In the genomic region with DNA sequence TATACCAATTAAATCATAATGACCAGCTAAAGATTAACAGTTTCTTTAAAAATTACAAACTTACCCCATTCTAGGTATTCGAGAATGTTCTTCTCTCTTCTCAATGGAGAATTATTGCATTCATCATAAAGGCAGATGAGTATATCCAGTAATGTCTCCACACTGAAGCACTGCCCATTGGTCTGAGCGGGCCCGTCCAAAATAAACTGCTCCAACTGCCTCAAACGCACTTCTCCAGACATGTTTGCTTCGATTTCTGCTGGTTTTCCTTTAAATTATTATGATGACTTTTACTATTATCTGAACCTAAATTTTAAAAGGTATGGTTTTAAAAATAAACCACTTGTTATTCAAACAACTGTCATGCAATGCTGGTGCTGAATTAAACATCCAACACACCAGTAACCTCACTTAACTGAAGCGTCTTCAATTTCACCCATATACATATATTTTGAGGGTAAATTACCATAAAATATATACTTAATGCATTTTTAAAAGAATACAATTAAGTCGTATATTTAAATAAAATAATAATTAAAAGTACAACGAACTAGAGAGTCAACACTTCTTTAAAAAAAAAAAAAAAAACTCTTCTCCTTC, we compare ENCODE assay signal across 8 cellular contexts. TPM values are rescaled to one million over a fixed set of nuclear protein-coding genes. Genes with fewer than 3 reads are reported as not detected.
DNase-seq lines count a peak whose midpoint lies in the region; ATAC-seq and TF ChIP-seq lines count a peak whose summit lies in the region.

No MANE protein-coding gene starts in this region.

- H3K27me3 Mint-ChIP-seq in activated CD4-positive, alpha-beta T cell treated with anti-CD3 and anti-CD28 coated beads, Interleukin-2, amount 10 ng/mL, durations not matched to agents 24 days and 14 days, result peaks cover 62% of the 10 kb centered on the region

- H3K4me3 ChIP-seq in SK-N-MC, result peak overlapping the region; percentile 79
- H3K4me3 ChIP-seq in ovary, result peak overlapping the region; percentile 85

- no peaks in the 10 kb centered on the region for H3K4me1 ChIP-seq in ovary (ENCODE audit: insufficient read depth)

- H3K4me1 Mint-ChIP-seq in activated CD4-positive, alpha-beta T cell treated with anti-CD3 and anti-CD28 coated beads, Interleukin-2, amount 10 ng/mL, durations not matched to agents 24 days and 14 days, result peaks cover 9% of the 10 kb centered on the region

- no peak overlapping the region for H3K27ac Mint-ChIP-seq in activated CD4-positive, alpha-beta T cell treated with anti-CD3 and anti-CD28 coated beads, Interleukin-2, amount 10 ng/mL, durations not matched to agents 24 days and 14 days

- H3K36me3 Mint-ChIP-seq in activated CD4-positive, alpha-beta T cell treated with anti-CD3 and anti-CD28 coated beads, Interleukin-2, amount 10 ng/mL, durations not matched to agents 24 days and 14 days (ENCODE audit: low read depth), result peaks cover 2% of the 10 kb centered on the region

- H3K36me3 ChIP-seq in SK-N-MC (ENCODE audit: insufficient read depth, low read length) (peaks cover 10% of the 10 kb centered on the region; the same call in 1 of the 2 replicates), ovary (no peaks in the 10 kb centered on the region)

- 2 to 6% (median 5%) methylated on average over 8 of the region's 8 CpGs for WGBS in ovary, 3 donors

- peak overlapping the region; percentile 91 for H3K27ac ChIP-seq in SK-N-MC
- no peak overlapping the region for H3K27ac ChIP-seq in ovary

- peak overlapping the region; percentile 90 for H3K9ac ChIP-seq in SK-N-MC (ENCODE audit: insufficient read length)

- TF ChIP-seq CTCF in ovary (IDR thresholded peaks at IDR 0.05), result no peak

- intact Hi-C loops in activated CD4-positive, alpha-beta T cell treated with anti-CD3 and anti-CD28 coated beads, Interleukin-2, amount 10 ng/mL, durations not matched to agents 24 days and 14 days (cut with micrococcal nuclease), result no loop called here
- intact Hi-C loops in ovary (cut with DNase I), result loop anchor here in 1 of 4 donors (5.0 kb wide), 1 partner anchor 405 kb away; no protein-coding TSS in a partner anchor

- H3K4me3 Mint-ChIP-seq in activated CD4-positive, alpha-beta T cell treated with anti-CD3 and anti-CD28 coated beads, Interleukin-2, amount 10 ng/mL, durations not matched to agents 24 days and 14 days, result peak overlapping the region; percentile 84

- no peak for DNase-seq in activated CD4-positive, alpha-beta T cell treated with anti-CD3 and anti-CD28 coated beads, Interleukin-2, amount 10 ng/mL, durations not matched to agents 24 days and 14 days
- no peak for DNase-seq in activated CD4-positive, alpha-beta T cell treated with anti-CD3 and anti-CD28 coated beads for 4 hours
- DNase-seq in SK-N-MC (ENCODE audit: low read depth, low spot score) (no peak), fibroblast of gingiva (ENCODE audit: low read depth) (peak; percentile 14), ovary (no peak)

- TF ChIP-seq EP300 in ovary (IDR thresholded peaks at IDR 0.05), result no peak

- H3K9me3 ChIP-seq in SK-N-MC (ENCODE audit: low read depth, low read length), result no peaks in the 10 kb centered on the region
- H3K9me3 ChIP-seq in ovary, result no peaks in the 10 kb centered on the region

- ATAC-seq in HG03196 (IDR thresholded peaks at IDR 0.05; ENCODE audit: unreplicated experiment) (no peak), GM21390 (IDR thresholded peaks at IDR 0.05; ENCODE audit: unreplicated experiment) (no peak)
- no peak for ATAC-seq in activated CD4-positive, CD25-positive, alpha-beta regulatory T cell treated with anti-CD3 and anti-CD28 coated beads, Interleukin-2, amount 50 U/mL, for 24 hours

- H3K27me3 ChIP-seq in ovary, result no peaks in the 10 kb centered on the region

- no peaks in the 10 kb centered on the region for H3K9me3 Mint-ChIP-seq in activated CD4-positive, alpha-beta T cell treated with anti-CD3 and anti-CD28 coated beads, Interleukin-2, amount 10 ng/mL, durations not matched to agents 24 days and 14 days

- TF ChIP-seq POLR2A in ovary (IDR thresholded peaks at IDR 0.05), result no peak

RNA-seq across cellular contexts. Expression of gene CDC42BPA, which starts 1.3 kb away (rescaled TPM):
- 1.2 TPM in 2 replicates for total RNA-seq in activated CD4-positive, alpha-beta T cell treated with anti-CD3 and anti-CD28 coated beads, Interleukin-2, amount 10 ng/mL, durations not matched to agents 24 days and 14 days
- 10 to 100 TPM; 32.9 to 56.2 (median 40.8) TPM for total RNA-seq in ovary
- 10 to 100 TPM; 11.1 to 20.2 TPM for polyA plus RNA-seq in ovary

Comparison
In these comparisons a context has a peak if more than half of its experiments do, and no peak if none do; other contexts are left out.
1. RNA of gene CDC42BPA, which starts 1.3 kb away (total RNA-seq): 32.9 to 56.2 TPM in ovary; 1.2 TPM in activated CD4-positive, alpha-beta T cell treated with anti-CD3 and anti-CD28 coated beads, Interleukin-2, amount 10 ng/mL, durations not matched to agents 24 days and 14 days; every median in the first group is over 10 times any median in the second.